ENCODE assay signal across 17 cellular contexts in the genomic region with DNA sequence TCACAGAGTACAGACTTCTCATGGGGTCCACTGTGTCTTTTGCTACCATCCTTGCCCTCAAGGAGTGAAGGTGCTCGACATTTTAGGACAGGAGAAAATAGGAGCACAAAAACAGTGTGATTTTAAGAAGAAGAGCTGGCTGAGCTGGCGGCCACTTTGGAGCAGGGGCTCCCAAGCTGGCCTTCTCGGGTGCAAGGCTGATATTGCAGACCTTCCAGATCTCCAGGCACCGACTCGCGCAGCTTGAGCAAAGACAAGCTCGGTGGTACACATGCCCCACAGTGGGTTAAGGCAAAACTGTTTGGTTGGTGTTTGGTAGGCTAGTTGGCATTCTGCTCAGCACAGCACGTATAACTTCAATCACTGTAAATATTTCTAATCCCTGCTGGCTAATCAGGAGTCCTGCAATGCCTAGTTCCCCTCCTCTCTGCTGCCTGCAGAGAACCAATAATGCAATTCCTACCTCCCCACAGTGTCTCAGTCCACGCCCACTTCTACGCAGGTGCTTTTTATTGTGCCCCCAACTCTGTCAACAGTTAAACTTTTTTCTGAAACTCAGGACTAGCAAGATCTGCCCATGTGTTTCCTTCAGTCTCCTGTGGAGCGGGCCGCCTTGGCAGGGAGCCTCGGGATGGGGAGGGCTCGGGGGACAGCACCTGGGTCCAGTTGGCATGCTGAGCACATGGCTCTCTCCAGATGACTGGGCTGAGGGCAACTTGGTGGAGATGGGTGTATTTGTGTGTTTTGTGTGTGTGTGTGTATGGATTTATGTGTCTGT. TPM values are rescaled to one million over a fixed set of nuclear protein-coding genes. Genes with fewer than 3 reads are reported as not detected.
"Had no signal": no experiment of that assay in that cellular context is flagged by ENCODE, and none has a peak within 500 bp of the region (broad histone marks: within the 10 kb centered on the region; RNA-seq: fewer than 3 reads in every experiment).

No MANE protein-coding gene starts in this region.

- H3K27me3 ChIP-seq: breast epithelium had no signal

- H3K4me3 Mint-ChIP-seq: activated naive CD8-positive, alpha-beta T cell treated with anti-CD3 and anti-CD28 coated beads for 36 hours; endodermal cell; neural crest cell; T-helper 1 cell treated with Interleukin-12 subunit alpha and Interleukin-12 subunit beta and Interleukin-4 antibody, amounts not matched to agents 30 μg/mL and 1 μg/mL, for 36 hours had no signal

- H3K4me1 Mint-ChIP-seq: activated naive CD8-positive, alpha-beta T cell treated with anti-CD3 and anti-CD28 coated beads for 36 hours; endodermal cell; neural crest cell had no signal

- DNase-seq: activated CD4-positive, alpha-beta T cell treated with anti-CD3 and anti-CD28 coated beads, Interleukin-2, amount 50 U/mL, for 1 hour; activated CD4-positive, CD25-positive, alpha-beta regulatory T cell; activated gamma-delta T cell; activated naive CD8-positive, alpha-beta T cell treated with anti-CD3 and anti-CD28 coated beads for 36 hours; activated T-cell treated with anti-CD3 and anti-CD28 coated beads, Interleukin-2, amount 50 U/mL, for 48 hours; anterior cingulate cortex; endodermal cell; hippocampal formation; kidney glomerular epithelial cell; transverse colon had no signal

- H3K9ac ChIP-seq: parathyroid adenoma had no signal

- H3K27ac ChIP-seq: parathyroid adenoma, transverse colon had no signal

- H2AFZ ChIP-seq: parathyroid adenoma had no signal

- H3K9me3 Mint-ChIP-seq: activated naive CD8-positive, alpha-beta T cell treated with anti-CD3 and anti-CD28 coated beads for 36 hours; endodermal cell; neural crest cell; T-helper 1 cell treated with Interleukin-12 subunit alpha and Interleukin-12 subunit beta and Interleukin-4 antibody, amounts not matched to agents 30 μg/mL and 1 μg/mL, for 36 hours had no signal

- H3K27ac Mint-ChIP-seq: activated naive CD8-positive, alpha-beta T cell treated with anti-CD3 and anti-CD28 coated beads for 36 hours; endodermal cell; T-helper 1 cell treated with Interleukin-12 subunit alpha and Interleukin-12 subunit beta and Interleukin-4 antibody, amounts not matched to agents 30 μg/mL and 1 μg/mL, for 36 hours had no signal

- H3K36me3 ChIP-seq: breast epithelium, transverse colon had no signal

- H3K79me2 ChIP-seq: parathyroid adenoma had no signal

- H3K4me1 ChIP-seq: breast epithelium, parathyroid adenoma, transverse colon had no signal

- H3K36me3 Mint-ChIP-seq: activated naive CD8-positive, alpha-beta T cell treated with anti-CD3 and anti-CD28 coated beads for 36 hours had no signal

- H3K9me3 ChIP-seq: breast epithelium, transverse colon had no signal

- H3K4me3 ChIP-seq: skin epidermis, transverse colon had no signal

- FAIRE-seq: TTC549 had no signal

RNA-seq across cellular contexts. Expression of a gene that starts 12.7 kb away (rescaled TPM):
- total RNA-seq: activated naive CD8-positive, alpha-beta T cell treated with anti-CD3 and anti-CD28 coated beads for 36 hours; dermis microvascular lymphatic vessel endothelial cell had no signal
